Comparison of ENCODE assay signal across 19 cellular contexts in the genomic region with DNA sequence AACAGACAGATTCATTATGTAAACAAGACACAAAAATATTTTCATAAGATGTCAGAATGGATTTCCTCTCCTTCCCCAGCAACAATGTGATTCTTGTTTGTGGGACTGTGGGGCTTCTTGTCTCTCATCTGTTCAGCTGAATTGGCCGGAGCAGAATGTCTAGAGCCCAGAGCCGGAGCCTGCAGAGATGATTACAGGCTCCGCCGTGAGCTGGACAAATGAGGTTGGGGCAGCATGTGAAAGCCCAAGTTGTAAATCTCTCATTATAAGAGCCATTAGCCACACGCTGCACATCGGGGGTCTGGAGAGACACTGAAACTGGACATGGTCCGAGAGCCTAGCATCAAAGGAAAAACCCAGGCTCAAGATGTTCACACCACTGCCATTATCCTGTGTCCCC.
"Had no signal": no experiment of that assay in that cellular context is flagged by ENCODE, and none has a peak within 500 bp of the region (broad histone marks: within the 10 kb centered on the region; RNA-seq: fewer than 3 reads in every experiment).

No MANE protein-coding gene starts in this region.

- H3K36me3 ChIP-seq: thoracic aorta, upper lobe of right lung had no signal

- H3K9me3 ChIP-seq: body of pancreas, mucosa of descending colon, psoas muscle, thoracic aorta, upper lobe of right lung had no signal

- H3K4me3 ChIP-seq: body of pancreas, mucosa of descending colon, psoas muscle, thoracic aorta, upper lobe of right lung had no signal

- ATAC-seq: activated CD8-positive, alpha-beta T cell treated with anti-CD3 and anti-CD28 coated beads, Interleukin-2, amount 10 ng/mL, durations not matched to agents 7 days and 5 days; activated naive CD4-positive, alpha-beta T cell treated with anti-CD3 and anti-CD28 coated beads, Interleukin-2, amount 50 U/mL, for 72 hours; body of pancreas; left lobe of liver; mucosa of descending colon; naive thymus-derived CD4-positive, alpha-beta T cell; psoas muscle; sciatic nerve; upper lobe of right lung had no signal

- DNase-seq: activated CD4-positive, alpha-beta T cell treated with anti-CD3 and anti-CD28 coated beads, Interleukin-2, amount 10 ng/mL, durations not matched to agents 24 days and 14 days; activated CD4-positive, CD25-positive, alpha-beta regulatory T cell; activated CD8-positive, alpha-beta memory T cell treated with anti-CD3 and anti-CD28 coated beads, Interleukin-2, amount 50 U/mL, for 4 hours; activated CD8-positive, alpha-beta T cell treated with anti-CD3 and anti-CD28 coated beads, Interleukin-2, amount 10 ng/mL, durations not matched to agents 7 days and 5 days; activated gamma-delta T cell; activated T-cell treated with anti-CD3 and anti-CD28 coated beads, Interleukin-2, amount 50 U/mL, for 48 hours; amniotic stem cell; body of pancreas; cortex of kidney; effector CD8-positive, alpha-beta T cell; foreskin fibroblast; mucosa of descending colon; naive thymus-derived CD4-positive, alpha-beta T cell; psoas muscle; upper lobe of right lung had no signal

- H3K27ac ChIP-seq: body of pancreas, psoas muscle, thoracic aorta, upper lobe of right lung had no signal

- H3K4me1 ChIP-seq: body of pancreas, psoas muscle, upper lobe of right lung had no signal

- H3K27me3 ChIP-seq: body of pancreas, upper lobe of right lung had no signal
